8 cellular contexts compared by ENCODE assay signal in the genomic region with DNA sequence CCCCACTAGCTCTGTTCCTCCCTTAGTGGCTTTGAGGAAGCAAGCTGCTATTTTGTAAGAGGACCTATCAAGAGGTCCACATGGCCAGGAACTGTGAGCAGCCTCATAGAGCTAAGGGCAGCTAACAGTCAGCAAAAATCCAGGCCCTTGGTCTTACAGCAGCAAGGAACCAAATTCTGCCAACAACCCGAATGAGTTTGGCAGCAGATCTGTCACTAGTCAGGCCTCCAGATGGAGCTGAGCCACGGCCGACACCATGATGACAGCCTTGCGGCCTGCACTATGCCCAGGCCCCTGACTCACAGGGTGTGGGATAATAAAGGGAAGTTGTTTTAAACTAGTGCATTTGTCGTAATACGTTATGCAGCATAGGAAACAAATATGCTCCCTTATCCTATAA. TPM values are rescaled to one million over a fixed set of nuclear protein-coding genes. Genes with fewer than 3 reads are reported as not detected.
DNase-seq lines count a peak whose midpoint lies in the region; TF ChIP-seq lines count a peak whose summit lies in the region.

No MANE protein-coding gene starts in this region.

- DNase-seq in AG04449 (ENCODE audit: low read depth, low spot score) (peak; percentile 50), NOMO-1 treated with dmso at 0.1 percent for 144 hours (lab: John Stamatoyannopoulos, UW; ENCODE audit: unreplicated experiment) (peak; percentile 88), dermis microvascular lymphatic vessel endothelial cell (ENCODE audit: low read depth in 2 of 2) (peak; percentile 84 to 93), mesenteric fat pad (ENCODE audit: low spot score) (peak; percentile 95), NCI-H187 (lab: John Stamatoyannopoulos, UW) (no peak), NCI-H526 (lab: John Stamatoyannopoulos, UW) (no peak), NCI-H2029 (lab: John Stamatoyannopoulos, UW) (no peak)
- no peak for DNase-seq in activated naive CD4-positive, alpha-beta T cell treated with Interleukin-2 at 50 U/mL for 16 hours

- no peak for TF ChIP-seq CTCF in AG04449 (IDR thresholded peaks at IDR 0.05; ENCODE audit: insufficient read depth, low read length, missing control alignments)

- POLR2A ChIA-PET in AG04449 (lab: Yijun Ruan, JAX): interaction anchor here (0.6 kb wide), 1 partner anchor 28 kb away, joined by 3 read pairs; a partner anchor contains a TSS

- CTCF ChIA-PET in AG04449 (lab: Yijun Ruan, JAX): interaction anchor here (0.5 to 1.3 kb wide), 3 partner anchors 28 to 560 kb away, joined by 3 read pairs; a partner anchor contains a TSS

- no peak overlapping the region for H3K4me3 ChIP-seq in AG04449 (ENCODE audit: low read depth, low read length)

RNA-seq across cellular contexts. Expression of a gene that starts 28.0 kb away (rescaled TPM):
- total RNA-seq in dermis microvascular lymphatic vessel endothelial cell (183 and 315 TPM in 2 replicates), mesenteric fat pad (321 TPM)

RNA-seq across cellular contexts. Expression of a gene that starts 35.3 kb away (rescaled TPM):
- 19.4 and 28.6 TPM in 2 replicates for total RNA-seq in dermis microvascular lymphatic vessel endothelial cell
- 20.1 TPM for total RNA-seq in mesenteric fat pad

Comparison
In these comparisons a context has a peak if more than half of its experiments do, and no peak if none do; other contexts are left out.
1. DNase-seq: peak in AG04449 (single experiment), NOMO-1 treated with dmso at 0.1 percent for 144 hours (single experiment), dermis microvascular lymphatic vessel endothelial cell (2 of 2) and mesenteric fat pad (single experiment); none in NCI-H187 (0 of 2), NCI-H526 (0 of 2), NCI-H2029 (single experiment) and activated naive CD4-positive, alpha-beta T cell treated with Interleukin-2 at 50 U/mL for 16 hours (single experiment).